ENCODE assay signal across 23 cellular contexts in genomic region chr5:143416411-143416810, GRCh38.
"Had no signal": no experiment of that assay in that cellular context is flagged by ENCODE, and none has a peak within 500 bp of the region (broad histone marks: within the 10 kb centered on the region; RNA-seq: fewer than 3 reads in every experiment).

No MANE protein-coding gene starts in this region.

- H3K9me3 Mint-ChIP-seq: activated CD4-positive, alpha-beta memory T cell treated with anti-CD3 and anti-CD28 coated beads for 36 hours; activated naive CD4-positive, alpha-beta T cell treated with anti-CD3 and anti-CD28 coated beads, Interleukin-2, amount 10 ng/mL, durations not matched to agents 7 days and 5 days; natural killer cell treated with Interleukin-12 subunit alpha and Interleukin-12 subunit beta and Interleukin-15 and Interleukin-18, amount 100 ng/mL, for 72 hours; stimulated activated naive CD8-positive, alpha-beta T cell treated with anti-CD3 and anti-CD28 coated beads, Interleukin-15, amount 100 ng/mL, for 72 hours had no signal

- DNase-seq: activated CD4-positive, alpha-beta memory T cell treated with anti-CD3 and anti-CD28 coated beads for 36 hours; activated CD4-positive, alpha-beta T cell treated with anti-CD3 and anti-CD28 coated beads for 4 hours; activated CD4-positive, CD25-positive, alpha-beta regulatory T cell; activated effector memory CD4-positive, alpha-beta T cell treated with anti-CD3 and anti-CD28 coated beads, Interleukin-2, amount 50 U/mL, for 16 hours; activated naive CD4-positive, alpha-beta T cell treated with anti-CD3 and anti-CD28 coated beads, Interleukin-2, amount 10 ng/mL, durations not matched to agents 7 days and 5 days; activated T-cell treated with anti-CD3 and anti-CD28 coated beads for 4 hours; amygdala; cortex of kidney; endodermal cell; esophagus squamous epithelium; gastrocnemius medialis; hypothalamus; left ventricle myocardium inferior; mammary epithelial cell; midbrain; retina; spleen; stimulated activated naive CD8-positive, alpha-beta T cell treated with anti-CD3 and anti-CD28 coated beads, Interleukin-15, amount 100 ng/mL, for 72 hours; uterus had no signal

- H3K4me3 Mint-ChIP-seq: activated CD4-positive, alpha-beta memory T cell treated with anti-CD3 and anti-CD28 coated beads for 36 hours; activated naive CD4-positive, alpha-beta T cell treated with anti-CD3 and anti-CD28 coated beads, Interleukin-2, amount 10 ng/mL, durations not matched to agents 7 days and 5 days; endodermal cell; natural killer cell treated with Interleukin-12 subunit alpha and Interleukin-12 subunit beta and Interleukin-15 and Interleukin-18, amount 100 ng/mL, for 72 hours; stimulated activated naive CD8-positive, alpha-beta T cell treated with anti-CD3 and anti-CD28 coated beads, Interleukin-15, amount 100 ng/mL, for 72 hours had no signal

- H3K27ac ChIP-seq: esophagus squamous epithelium, gastrocnemius medialis, left ventricle myocardium inferior, spleen, suprapubic skin, tibial nerve, uterus had no signal

- H3K36me3 ChIP-seq: esophagus squamous epithelium, gastrocnemius medialis, left ventricle myocardium inferior, spleen, suprapubic skin, tibial nerve, uterus had no signal

- H3K9me3 ChIP-seq: esophagus squamous epithelium, gastrocnemius medialis, left ventricle myocardium inferior, spleen, suprapubic skin, tibial nerve, uterus had no signal

- H3K27me3 ChIP-seq: esophagus squamous epithelium, gastrocnemius medialis, spleen, suprapubic skin, tibial nerve, uterus had no signal

- H3K27ac Mint-ChIP-seq: activated CD4-positive, alpha-beta memory T cell treated with anti-CD3 and anti-CD28 coated beads for 36 hours; activated naive CD4-positive, alpha-beta T cell treated with anti-CD3 and anti-CD28 coated beads, Interleukin-2, amount 10 ng/mL, durations not matched to agents 7 days and 5 days; endodermal cell; progenitor cell of endocrine pancreas; stimulated activated naive CD8-positive, alpha-beta T cell treated with anti-CD3 and anti-CD28 coated beads, Interleukin-15, amount 100 ng/mL, for 72 hours had no signal

- H3K36me3 Mint-ChIP-seq: activated naive CD4-positive, alpha-beta T cell treated with anti-CD3 and anti-CD28 coated beads, Interleukin-2, amount 10 ng/mL, durations not matched to agents 7 days and 5 days had no signal

- H3K27me3 Mint-ChIP-seq: activated CD4-positive, alpha-beta memory T cell treated with anti-CD3 and anti-CD28 coated beads for 36 hours; activated naive CD4-positive, alpha-beta T cell treated with anti-CD3 and anti-CD28 coated beads, Interleukin-2, amount 10 ng/mL, durations not matched to agents 7 days and 5 days; progenitor cell of endocrine pancreas; stimulated activated naive CD8-positive, alpha-beta T cell treated with anti-CD3 and anti-CD28 coated beads, Interleukin-15, amount 100 ng/mL, for 72 hours had no signal

- H3K4me3 ChIP-seq: esophagus squamous epithelium, gastrocnemius medialis, left ventricle myocardium inferior, spleen, suprapubic skin, tibial nerve, uterus had no signal

- H3K4me1 ChIP-seq: uterus had no signal

- ATAC-seq: gastrocnemius medialis; natural killer cell treated with Interleukin-12 subunit alpha and Interleukin-12 subunit beta and Interleukin-15 and Interleukin-18, amount 100 ng/mL, for 72 hours; stimulated activated naive CD8-positive, alpha-beta T cell treated with anti-CD3 and anti-CD28 coated beads, Interleukin-15, amount 100 ng/mL, for 72 hours had no signal
